In genomic region chr11:120587299-120587698, GRCh38 we compare ENCODE assay signal across 26 cellular contexts.
"Had no signal": no experiment of that assay in that cellular context is flagged by ENCODE, and none has a peak within 500 bp of the region (broad histone marks: within the 10 kb centered on the region; RNA-seq: fewer than 3 reads in every experiment).

No MANE protein-coding gene starts in this region.

- DNase-seq: stimulated activated CD4-positive, alpha-beta T cell treated with anti-CD3 and anti-CD28 coated beads, Interleukin-2, amount 100 ng/mL, for 48 hours; stimulated activated CD4-positive, alpha-beta T cell treated with anti-CD3 and anti-CD28 coated beads, Interleukin-4, amount 100 ng/mL, for 1 hour; stimulated activated CD4-positive, alpha-beta T cell treated with anti-CD3 and anti-CD28 coated beads, Interleukin-4, amount 100 ng/mL, for 24 hours; stimulated activated CD4-positive, alpha-beta T cell treated with anti-CD3 and anti-CD28 coated beads, Interleukin-4, amount 100 ng/mL, for 4 hours; stimulated activated CD8-positive, alpha-beta memory T cell treated with anti-CD3 and anti-CD28 coated beads, Interleukin-4, amount 100 ng/mL, for 48 hours; stimulated activated naive B cell treated with anti-CD40 and anti-IgM and Interleukin-4, amounts not matched to agents 10 μg/mL and 1 μg/mL and 100 μg/mL, for 72 hours; stimulated activated naive CD4-positive, alpha-beta T cell; stimulated activated naive CD4-positive, alpha-beta T cell treated with Interleukin-2 at 50 U/mL for 16 hours; stimulated activated naive CD8-positive, alpha-beta T cell treated with anti-CD3 and anti-CD28 coated beads, Interleukin-15, amount 100 ng/mL, for 72 hours; stimulated activated naive CD8-positive, alpha-beta T cell treated with anti-CD3 and anti-CD28 coated beads, Interleukin-15, Interleukin-2, amounts not matched to agents 100 U/mL and 50 U/mL, for 24 hours; stomach; substantia nigra; testis; thyroid gland; tibial artery; transverse colon; trophoblast cell; upper lobe of left lung; uterus had no signal

- H3K9me3 ChIP-seq: suprapubic skin, testis, thyroid gland, uterus, vagina had no signal

- H3K36me3 ChIP-seq: stomach, suprapubic skin, thoracic aorta, thyroid gland, tibial artery, tibial nerve, transverse colon, upper lobe of left lung, uterus, vagina had no signal

- ATAC-seq: stimulated activated effector memory CD8-positive, alpha-beta T cell treated with anti-CD3 and anti-CD28 coated beads, Interleukin-12 subunit alpha, Interleukin-12 subunit beta, amount 100 ng/mL, for 72 hours; stimulated activated memory B cell treated with anti-CD40 and anti-IgM and Interleukin-4, amounts not matched to agents 10 μg/mL and 1 μg/mL and 100 μg/mL, for 72 hours; stimulated activated naive B cell treated with anti-CD40 and anti-IgM and Interleukin-4, amounts not matched to agents 10 μg/mL and 1 μg/mL and 100 μg/mL, for 72 hours; stimulated activated naive CD8-positive, alpha-beta T cell treated with anti-CD3 and anti-CD28 coated beads, Interleukin-15, amount 100 ng/mL, for 72 hours; stimulated activated naive CD8-positive, alpha-beta T cell treated with anti-CD3 and anti-CD28 coated beads, Interleukin-15, Interleukin-2, amounts not matched to agents 100 U/mL and 50 U/mL, for 24 hours had no signal

- FAIRE-seq: urothelium cell line had no signal

- H3K4me3 ChIP-seq: stomach, suprapubic skin, testis, thoracic aorta, thyroid gland, tibial artery, tibial nerve, transverse colon, upper lobe of left lung, uterus, vagina had no signal

- H3K27me3 ChIP-seq: testis, thyroid gland, tibial nerve, upper lobe of left lung, vagina had no signal

- H3K4me1 ChIP-seq: stomach, suprapubic skin, testis, tibial artery, tibial nerve, transverse colon, upper lobe of left lung, uterus, vagina had no signal

- H3K27ac ChIP-seq: stomach, suprapubic skin, testis, thoracic aorta, thyroid gland, tibial artery, tibial nerve, transverse colon, upper lobe of left lung, uterus, vagina had no signal
